ENCODE assay signal across 13 cellular contexts in genomic region chr13:50617134-50617721, GRCh38.
DNase-seq lines count a peak whose midpoint lies in the region; ATAC-seq, FAIRE-seq and TF ChIP-seq lines count a peak whose summit lies in the region.
"Had no signal": no experiment of that assay in that cellular context is flagged by ENCODE, and none has a peak within 500 bp of the region (broad histone marks: within the 10 kb centered on the region; RNA-seq: fewer than 3 reads in every experiment).

No MANE protein-coding gene starts in this region.

- H3K4me3 ChIP-seq in AG09309 (ENCODE audit: control insufficient read depth, low read depth, low read length) (no peak overlapping the region), adipocyte (ENCODE audit: low read length) (no peak overlapping the region), keratinocyte (ENCODE audit: control insufficient read depth in 2 of 3, extremely low read depth in 1 of 3, insufficient read depth in 2 of 3, low read depth in 1 of 3, low read length in 3 of 3) (no peak overlapping the region), neural progenitor cell (no peak overlapping the region), MM.1S (ENCODE audit: low read length) (no peak overlapping the region)
- H3K4me3 ChIP-seq: esophagus squamous epithelium had no signal

- no peaks in the 10 kb centered on the region for H3K9me2 ChIP-seq in MM.1S (replicated peaks; ENCODE audit: insufficient read depth, low read length)

- no peak overlapping the region for H3K27ac Mint-ChIP-seq in neural progenitor cell

- H3K4me3 Mint-ChIP-seq in neural progenitor cell: no peak overlapping the region

- no peaks in the 10 kb centered on the region for H3K9me1 ChIP-seq in keratinocyte (ENCODE audit: control insufficient read depth, extremely low read depth, insufficient read depth, low read length)

- no peaks in the 10 kb centered on the region for H3K9me3 Mint-ChIP-seq in neural progenitor cell

- peak; percentile 96 for DNase-seq in AG09309 (ENCODE audit: low read depth)
- DNase-seq in HT1080 (ENCODE audit: low read depth): peak; percentile 98
- peak; percentile 54 for DNase-seq in adipocyte (ENCODE audit: low read depth)
- DNase-seq in keratinocyte (ENCODE audit: low read depth, low spot score): peak; percentile 7
- DNase-seq in neural progenitor cell (ENCODE audit: low spot score): no peak
- DNase-seq in MM.1S: no peak
- no peak for DNase-seq in mucosa of gallbladder (ENCODE audit: low spot score)
- DNase-seq: esophagus squamous epithelium; NCI-H146; stimulated activated CD4-positive, alpha-beta T cell treated with anti-CD3 and anti-CD28 coated beads, Interleukin-12 subunit alpha, Interleukin-12 subunit beta, amount 100 ng/mL, for 4 hours; stimulated activated naive CD4-positive, alpha-beta T cell had no signal

- H3K27me3 ChIP-seq in adipocyte (replicated peaks; ENCODE audit: control insufficient read depth, insufficient read depth, low read length): no peaks in the 10 kb centered on the region
- H3K27me3 ChIP-seq in keratinocyte (ENCODE audit: control insufficient read depth, extremely low read depth, insufficient read depth, low read length): no peaks in the 10 kb centered on the region
- no peaks in the 10 kb centered on the region for H3K27me3 ChIP-seq in neural progenitor cell
- H3K27me3 ChIP-seq in MM.1S (replicated peaks; ENCODE audit: insufficient read depth, low read length): no peaks in the 10 kb centered on the region
- H3K27me3 ChIP-seq: esophagus squamous epithelium had no signal

- TF ChIP-seq CTCF in AG09309 (IDR thresholded peaks at IDR 0.05; ENCODE audit: control insufficient read depth, insufficient read depth, low read depth, low read length, missing control alignments) (no peak), keratinocyte (optimal IDR thresholded peaks at IDR 0.05 in 1 of 3, IDR thresholded peaks at IDR 0.05 in 1 of 3, conservative IDR thresholded peaks at IDR 0.05 in 1 of 3; ENCODE audit: extremely low read depth in 1 of 3, insufficient read depth in 2 of 3, low read length in 3 of 3) (no peak), neural progenitor cell (IDR thresholded peaks at IDR 0.05) (no peak), MM.1S (IDR thresholded peaks at IDR 0.05; ENCODE audit: low read length) (no peak)

- peaks cover 3% of the 10 kb centered on the region for H3K4me1 Mint-ChIP-seq in neural progenitor cell

- H3K9ac ChIP-seq in adipocyte (ENCODE audit: low read length) (no peak overlapping the region), keratinocyte (ENCODE audit: control insufficient read depth, extremely low read depth, insufficient read depth, low read length) (no peak overlapping the region), neural progenitor cell (no peak overlapping the region), MM.1S (ENCODE audit: low read length) (no peak overlapping the region)

- H3K36me3 Mint-ChIP-seq in neural progenitor cell: no peaks in the 10 kb centered on the region

- H3K27me3 Mint-ChIP-seq in neural progenitor cell (ENCODE audit: insufficient read depth, low read depth): peaks cover 3% of the 10 kb centered on the region

- H3K4me2 ChIP-seq in keratinocyte (ENCODE audit: control insufficient read depth, extremely low read depth, insufficient read depth, low read depth, low read length) (no peak overlapping the region), neural progenitor cell (no peak overlapping the region), MM.1S (ENCODE audit: low read depth, low read length) (no peak overlapping the region)

- dilution Hi-C loops in keratinocyte (cut with MboI; ENCODE audit: extremely low pct_ligation_motif_present, low sequenced_read_pairs): no loop called here

- peaks cover 13% of the 10 kb centered on the region for H3K4me1 ChIP-seq in adipocyte (ENCODE audit: control insufficient read depth, insufficient read depth, low read length)
- H3K4me1 ChIP-seq in keratinocyte (ENCODE audit: control insufficient read depth, extremely low read depth, insufficient read depth, low read length): peaks cover 6% of the 10 kb centered on the region
- H3K4me1 ChIP-seq in neural progenitor cell: no peaks in the 10 kb centered on the region
- H3K4me1 ChIP-seq in MM.1S (ENCODE audit: low read length): no peaks in the 10 kb centered on the region

- no peaks in the 10 kb centered on the region for H3K79me2 ChIP-seq in keratinocyte (ENCODE audit: control insufficient read depth, insufficient read depth, low read length)
- no peaks in the 10 kb centered on the region for H3K79me2 ChIP-seq in neural progenitor cell (ENCODE audit: low read depth)
- H3K79me2 ChIP-seq in MM.1S (ENCODE audit: low read length): no peaks in the 10 kb centered on the region

- no peaks in the 10 kb centered on the region for H3K36me3 ChIP-seq in adipocyte (ENCODE audit: control insufficient read depth, insufficient read depth, low read length, severe bottlenecking)
- H3K36me3 ChIP-seq in keratinocyte (ENCODE audit: control insufficient read depth in 2 of 2, extremely low read depth in 1 of 2, insufficient read depth in 2 of 2, low read length in 2 of 2): no peaks in the 10 kb centered on the region
- H3K36me3 ChIP-seq in neural progenitor cell: no peaks in the 10 kb centered on the region
- no peaks in the 10 kb centered on the region for H3K36me3 ChIP-seq in MM.1S (replicated peaks; ENCODE audit: insufficient read depth, low read length)
- H3K36me3 ChIP-seq: esophagus squamous epithelium had no signal

- H2AFZ ChIP-seq in keratinocyte (ENCODE audit: control insufficient read depth, low read length) (no peak overlapping the region), neural progenitor cell (replicated peaks) (no peak overlapping the region), MM.1S (ENCODE audit: low read length) (no peak overlapping the region)

- H3K9me3 ChIP-seq in adipocyte (ENCODE audit: control insufficient read depth, low read length): no peaks in the 10 kb centered on the region
- H3K9me3 ChIP-seq in keratinocyte (ENCODE audit: control insufficient read depth, low read depth, low read length): no peaks in the 10 kb centered on the region
- H3K9me3 ChIP-seq in neural progenitor cell (ENCODE audit: low read depth): no peaks in the 10 kb centered on the region
- no peaks in the 10 kb centered on the region for H3K9me3 ChIP-seq in MM.1S (replicated peaks; ENCODE audit: insufficient read depth, low read length)
- H3K9me3 ChIP-seq: esophagus squamous epithelium had no signal

- no peaks in the 10 kb centered on the region for H3F3A ChIP-seq in neural progenitor cell (ENCODE audit: low read depth)
- H3F3A ChIP-seq in MM.1S (ENCODE audit: insufficient read depth, low read length): no peaks in the 10 kb centered on the region

- no peak for ATAC-seq in HG03095 (IDR thresholded peaks at IDR 0.05; ENCODE audit: unreplicated experiment)

- H4K20me1 ChIP-seq in keratinocyte (ENCODE audit: control insufficient read depth, extremely low read depth, insufficient read depth, low read length): no peaks in the 10 kb centered on the region
- no peaks in the 10 kb centered on the region for H4K20me1 ChIP-seq in neural progenitor cell (ENCODE audit: low read depth)
- H4K20me1 ChIP-seq in MM.1S (ENCODE audit: insufficient read depth, low read length): no peaks in the 10 kb centered on the region

- H3K27ac ChIP-seq in keratinocyte (ENCODE audit: control insufficient read depth, insufficient read depth, low read length): no peak overlapping the region
- no peak overlapping the region for H3K27ac ChIP-seq in neural progenitor cell
- H3K27ac ChIP-seq in MM.1S (ENCODE audit: low read length): no peak overlapping the region
- H3K27ac ChIP-seq: C4-2B, esophagus squamous epithelium had no signal

- FAIRE-seq in keratinocyte (lab: Jason Lieb, UNC): peak; percentile 51

Comparison
In these comparisons a context has a peak if more than half of its experiments do, and no peak if none do; other contexts are left out.
1. DNase-seq: peak in AG09309 (single experiment), HT1080 (single experiment), adipocyte (single experiment) and keratinocyte (single experiment); none in neural progenitor cell (single experiment), MM.1S (single experiment) and mucosa of gallbladder (single experiment).